Comparison of ENCODE assay signal across 1 cellular context in the genomic region with DNA sequence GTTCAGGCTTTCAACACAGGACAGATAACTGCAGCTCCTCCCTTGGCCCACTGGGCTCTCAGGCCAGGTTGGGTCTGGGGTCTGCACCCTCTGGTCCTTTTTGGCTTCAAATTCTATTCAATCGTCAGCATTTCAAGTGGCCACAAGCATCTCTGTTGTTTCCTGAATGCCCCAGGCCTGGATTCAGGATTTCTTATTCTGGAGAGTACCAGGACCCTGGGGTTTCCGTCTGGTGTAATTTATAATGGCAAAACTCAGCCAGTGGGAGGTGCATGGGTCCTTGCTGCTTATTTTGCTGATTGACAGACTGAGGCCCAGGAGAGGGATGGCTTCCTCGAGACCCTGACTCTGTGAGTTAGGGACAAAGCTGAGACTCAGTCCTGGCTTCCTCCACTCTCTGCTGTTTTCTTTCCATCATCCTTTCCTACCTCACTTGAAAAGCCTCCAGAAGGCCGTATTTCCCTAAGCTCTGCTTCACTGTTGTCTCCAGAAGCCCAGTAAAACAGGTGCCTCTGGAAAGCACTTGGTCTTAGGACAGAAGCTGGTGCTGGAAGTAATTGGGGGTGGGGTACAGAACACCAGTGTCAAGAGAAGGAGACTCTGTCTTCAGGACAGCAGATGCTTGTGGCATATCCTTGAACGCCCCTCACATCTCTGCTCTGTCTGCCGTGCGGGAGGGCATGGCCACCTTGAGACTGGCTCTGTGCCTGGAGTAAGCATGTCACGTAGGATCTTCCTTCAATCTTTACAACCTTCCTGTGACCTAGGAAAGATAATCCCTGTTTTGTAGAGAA.
TF ChIP-seq lines count a peak whose summit lies in the region.

No MANE protein-coding gene starts in this region.

TF ChIP-seq in HepG2, 621 proteins besides CTCF, POLR2A, EP300 and RAD21 (continued from another document):
- TF ChIP-seq ZNF431 (CRISPR knock-in tag; IDR thresholded peaks at IDR 0.05; ENCODE audit: borderline replicate concordance, low read depth) (0 out of 2 replicates have a peak, but pooled peaks have one; percentile 23), FOXK2 (IDR thresholded peaks at IDR 0.05) (no peak), ELF4 (CRISPR knock-in tag; IDR thresholded peaks at IDR 0.05; ENCODE audit: borderline replicate concordance) (no peak), PHF21A (CRISPR knock-in tag; IDR thresholded peaks at IDR 0.05) (0 out of 2 replicates have a peak, but pooled peaks have one; percentile 7), HNRNPH1 (optimal IDR thresholded peaks at IDR 0.05; ENCODE audit: low read depth, low read length) (no peak), KAT8 (CRISPR knock-in tag; IDR thresholded peaks at IDR 0.05) (no peak), DNMT1 (CRISPR knock-in tag; IDR thresholded peaks at IDR 0.05) (no peak), ZFP90 (CRISPR knock-in tag; IDR thresholded peaks at IDR 0.05; ENCODE audit: borderline replicate concordance) (peak; percentile 23; the same call in 1 of the 2 replicates), SALL1 (CRISPR knock-in tag; IDR thresholded peaks at IDR 0.05) (no peak), MTA1 (CRISPR knock-in tag; IDR thresholded peaks at IDR 0.05; ENCODE audit: borderline replicate concordance) (no peak), MAX (IDR thresholded peaks at IDR 0.05) (0 out of 2 replicates have a peak, but pooled peaks have one; percentile 2), HNF1A (IDR thresholded peaks at IDR 0.05; ENCODE audit: low read depth) (peak; percentile 6; the same call in 1 of the 2 replicates), HNF1A (CRISPR knock-in tag; IDR thresholded peaks at IDR 0.05; ENCODE audit: borderline replicate concordance) (no peak), ZBTB1 (CRISPR knock-in tag; IDR thresholded peaks at IDR 0.05; ENCODE audit: borderline replicate concordance) (no peak), SKIL (CRISPR knock-in tag; IDR thresholded peaks at IDR 0.05; ENCODE audit: borderline replicate concordance) (peak; percentile 44; the same call in 1 of the 2 replicates), RFXAP (CRISPR knock-in tag; IDR thresholded peaks at IDR 0.05; ENCODE audit: borderline replicate concordance) (no peak), CBFB (CRISPR knock-in tag; IDR thresholded peaks at IDR 0.05) (no peak), ZNF816 (CRISPR knock-in tag; IDR thresholded peaks at IDR 0.05; ENCODE audit: borderline replicate concordance) (no peak), PHF20 (CRISPR knock-in tag; IDR thresholded peaks at IDR 0.05) (0 out of 2 replicates have a peak, but pooled peaks have one; percentile 28), ARNT2 (CRISPR knock-in tag; IDR thresholded peaks at IDR 0.05; ENCODE audit: low read depth) (no peak), NFKB2 (CRISPR knock-in tag; IDR thresholded peaks at IDR 0.05; ENCODE audit: borderline replicate concordance) (peak; percentile 9; the same call in 1 of the 2 replicates)
- TF ChIP-seq, protein P1, sequence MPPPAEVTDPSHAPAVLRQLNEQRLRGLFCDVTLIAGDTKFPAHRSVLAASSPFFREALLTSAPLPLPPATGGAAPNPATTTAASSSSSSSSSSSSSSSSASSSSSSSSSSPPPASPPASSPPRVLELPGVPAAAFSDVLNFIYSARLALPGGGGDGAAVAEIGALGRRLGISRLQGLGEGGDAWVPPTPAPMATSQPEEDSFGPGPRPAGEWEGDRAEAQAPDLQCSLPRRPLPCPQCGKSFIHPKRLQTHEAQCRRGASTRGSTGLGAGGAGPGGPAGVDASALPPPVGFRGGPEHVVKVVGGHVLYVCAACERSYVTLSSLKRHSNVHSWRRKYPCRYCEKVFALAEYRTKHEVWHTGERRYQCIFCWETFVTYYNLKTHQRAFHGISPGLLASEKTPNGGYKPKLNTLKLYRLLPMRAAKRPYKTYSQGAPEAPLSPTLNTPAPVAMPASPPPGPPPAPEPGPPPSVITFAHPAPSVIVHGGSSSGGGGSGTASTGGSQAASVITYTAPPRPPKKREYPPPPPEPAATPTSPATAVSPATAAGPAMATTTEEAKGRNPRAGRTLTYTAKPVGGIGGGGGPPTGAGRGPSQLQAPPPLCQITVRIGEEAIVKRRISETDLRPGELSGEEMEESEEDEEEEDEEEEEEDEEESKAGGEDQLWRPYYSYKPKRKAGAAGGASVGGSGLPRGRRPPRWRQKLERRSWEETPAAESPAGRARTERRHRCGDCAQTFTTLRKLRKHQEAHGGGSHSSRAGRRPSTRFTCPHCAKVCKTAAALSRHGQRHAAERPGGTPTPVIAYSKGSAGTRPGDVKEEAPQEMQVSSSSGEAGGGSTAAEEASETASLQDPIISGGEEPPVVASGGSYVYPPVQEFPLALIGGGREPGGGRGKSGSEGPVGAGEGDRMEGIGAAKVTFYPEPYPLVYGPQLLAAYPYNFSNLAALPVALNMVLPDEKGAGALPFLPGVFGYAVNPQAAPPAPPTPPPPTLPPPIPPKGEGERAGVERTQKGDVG (CRISPR knock-in tag; IDR thresholded peaks at IDR 0.05; ENCODE audit: borderline replicate concordance), result peak; percentile 13; the same call in 1 of the 2 replicates
